In genomic region chr14:72892879-72893635, GRCh38 we compare ENCODE assay signal across 1 cellular context.
TF ChIP-seq lines count a peak whose summit lies in the region.

No MANE protein-coding gene starts in this region.

TF ChIP-seq in GM12878, 131 proteins besides CTCF, POLR2A, EP300 and RAD21 (continued from another document):
- TF ChIP-seq BMI1 (IDR thresholded peaks at IDR 0.05; ENCODE audit: borderline replicate concordance) (no peak), GATAD2B (conservative IDR thresholded peaks at IDR 0.05; ENCODE audit: low read depth) (0 out of 2 replicates have a peak, but pooled peaks have one; percentile 18), ASH2L (IDR thresholded peaks at IDR 0.05; ENCODE audit: borderline replicate concordance, low read depth) (no peak), ZBTB33 (IDR thresholded peaks at IDR 0.05) (no peak), DPF2 (IDR thresholded peaks at IDR 0.05) (no peak), EGR1 (IDR thresholded peaks at IDR 0.05; ENCODE audit: borderline replicate concordance in 1 of 2, low read depth in 2 of 2, low read length in 2 of 2) (peak in 1 of 2 experiments; percentile 48; a peak in 1 of 3 replicates), WRNIP1 (IDR thresholded peaks at IDR 0.05; ENCODE audit: borderline replicate concordance, low read depth, low read length) (no peak), CBFB (IDR thresholded peaks at IDR 0.05; ENCODE audit: low read depth) (no peak), ZNF622 (IDR thresholded peaks at IDR 0.05) (no peak), SMC3 (IDR thresholded peaks at IDR 0.05; ENCODE audit: borderline replicate concordance, low read length) (no peak), IKZF1 (conservative IDR thresholded peaks at IDR 0.05) (peak; percentile 80; the same call in 1 of the 2 replicates), PML (IDR thresholded peaks at IDR 0.05; ENCODE audit: low read length) (no peak), ZBTB11 (CRISPR knock-in tag; IDR thresholded peaks at IDR 0.05) (no peak), ZBTB4 (CRISPR knock-in tag; IDR thresholded peaks at IDR 0.05) (no peak), EZH2 (IDR thresholded peaks at IDR 0.05; ENCODE audit: borderline replicate concordance, control insufficient read depth, low read depth, low read length) (no peak), ETV6 (conservative IDR thresholded peaks at IDR 0.05 in 1 of 2, IDR thresholded peaks at IDR 0.05 in 1 of 2; ENCODE audit: borderline replicate concordance in 1 of 2, low read depth in 1 of 2) (peak in 1 of 2 experiments; percentile 97; a peak in 2 of 4 replicates), ZSCAN29 (IDR thresholded peaks at IDR 0.05) (no peak), POU2F2 (IDR thresholded peaks at IDR 0.05; ENCODE audit: borderline replicate concordance, low read depth, low read length) (no peak), SIN3A (IDR thresholded peaks at IDR 0.05; ENCODE audit: low read depth, low read length) (no peak), ZBED1 (IDR thresholded peaks at IDR 0.05; ENCODE audit: borderline replicate concordance) (no peak), PAX8 (IDR thresholded peaks at IDR 0.05) (no peak), JUND (IDR thresholded peaks at IDR 0.05; ENCODE audit: low read depth, low read length) (no peak), MTA3 (IDR thresholded peaks at IDR 0.05; ENCODE audit: borderline replicate concordance, low read length) (no peak), ZNF274 (IDR thresholded peaks at IDR 0.05; ENCODE audit: insufficient read depth, insufficient read length) (no peak)
